1 cellular context compared by ENCODE assay signal in genomic region chr7:149125864-149126661, GRCh38.
TF ChIP-seq lines count a peak whose summit lies in the region.

TSS of gene ZNF425 (minus strand) at chr7:149126324. CDS start at chr7:149126213, 111 bp downstream.

TF ChIP-seq in HepG2, 621 proteins besides CTCF, POLR2A, EP300 and RAD21 (continued from another document and continues in another):
- TF ChIP-seq HCFC1 (IDR thresholded peaks at IDR 0.05; ENCODE audit: low read depth, low read length) = peak; percentile 60; the same call in 1 of the 2 replicates
- TF ChIP-seq ZNF101 (CRISPR knock-in tag; IDR thresholded peaks at IDR 0.05; ENCODE audit: borderline replicate concordance, low read depth) = no peak; the same call in 1 of the 2 replicates
- peak; percentile 33; the same call in 1 of the 2 replicates for TF ChIP-seq ETV6 (CRISPR knock-in tag; conservative IDR thresholded peaks at IDR 0.05)
- TF ChIP-seq NCOR1 (IDR thresholded peaks at IDR 0.05; ENCODE audit: borderline replicate concordance, low read length) = no peak
- peak; percentile 82; the same call in 1 of the 2 replicates for TF ChIP-seq ZBTB7B (CRISPR knock-in tag; IDR thresholded peaks at IDR 0.05)
- TF ChIP-seq CC2D1A (CRISPR knock-in tag; IDR thresholded peaks at IDR 0.05) = peak; percentile 87; the same call in 1 of the 2 replicates
- TF ChIP-seq SIN3A (IDR thresholded peaks at IDR 0.05; ENCODE audit: borderline replicate concordance, low read depth, low read length) = peak; percentile 20; the same call in 1 of the 2 replicates
- peak; percentile 59; the same call in 1 of the 2 replicates for TF ChIP-seq ZNF557 (CRISPR knock-in tag; IDR thresholded peaks at IDR 0.05)
- TF ChIP-seq ZFP36 (IDR thresholded peaks at IDR 0.05; ENCODE audit: borderline replicate concordance, low read depth, low read length, partially characterized antibody) = no peak
- 0 out of 2 replicates have a peak, but pooled peaks have one; percentile 76 for TF ChIP-seq HBP1 (CRISPR knock-in tag; IDR thresholded peaks at IDR 0.05; ENCODE audit: low read depth)
- TF ChIP-seq ZNF740 (CRISPR knock-in tag; IDR thresholded peaks at IDR 0.05) = no peak; the same call in 1 of the 2 replicates
- peak; percentile 99 for TF ChIP-seq ZNF574 (CRISPR knock-in tag; IDR thresholded peaks at IDR 0.05)
- 0 out of 2 replicates have a peak, but pooled peaks have one; percentile 32 for TF ChIP-seq ZNF512B (CRISPR knock-in tag; IDR thresholded peaks at IDR 0.05; ENCODE audit: borderline replicate concordance)
- no peak for TF ChIP-seq CENPX (CRISPR knock-in tag; IDR thresholded peaks at IDR 0.05)
- peak; percentile 50 for TF ChIP-seq ZNF629 (CRISPR knock-in tag; conservative IDR thresholded peaks at IDR 0.05)
- TF ChIP-seq STAT6 (CRISPR knock-in tag; IDR thresholded peaks at IDR 0.05; ENCODE audit: borderline replicate concordance) = no peak; the same call in 1 of the 2 replicates
- no peak for TF ChIP-seq ATF5 (CRISPR knock-in tag; IDR thresholded peaks at IDR 0.05; ENCODE audit: low read depth)
- no peak for TF ChIP-seq SMYD3 (CRISPR knock-in tag; IDR thresholded peaks at IDR 0.05)
- TF ChIP-seq POLR2G (IDR thresholded peaks at IDR 0.05; ENCODE audit: low read depth, low read length) = peak; percentile 99
- no peak for TF ChIP-seq ZNF704 (CRISPR knock-in tag; IDR thresholded peaks at IDR 0.05; ENCODE audit: borderline replicate concordance)
- no peak for TF ChIP-seq ZKSCAN1 (IDR thresholded peaks at IDR 0.05; ENCODE audit: low read length)
- TF ChIP-seq HINFP (CRISPR knock-in tag; IDR thresholded peaks at IDR 0.05; ENCODE audit: low read depth) = peak; percentile 51; the same call in 1 of the 2 replicates
- peak; percentile 90; the same call in 1 of the 2 replicates for TF ChIP-seq MIER3 (CRISPR knock-in tag; IDR thresholded peaks at IDR 0.05; ENCODE audit: borderline replicate concordance)
- TF ChIP-seq E2F5 (CRISPR knock-in tag; conservative IDR thresholded peaks at IDR 0.05) = no peak; the same call in 1 of the 2 replicates
- peak; percentile 99 for TF ChIP-seq ZNF670 (CRISPR knock-in tag; IDR thresholded peaks at IDR 0.05; ENCODE audit: borderline replicate concordance)
- peak; percentile 87 for TF ChIP-seq ZBTB33 (CRISPR knock-in tag; IDR thresholded peaks at IDR 0.05)
- peak; percentile 88 for TF ChIP-seq REL (CRISPR knock-in tag; conservative IDR thresholded peaks at IDR 0.05)
- peak; percentile 89 for TF ChIP-seq POLR2AphosphoS5 (IDR thresholded peaks at IDR 0.05; ENCODE audit: low read depth, low read length)
- TF ChIP-seq MLXIP (CRISPR knock-in tag; IDR thresholded peaks at IDR 0.05; ENCODE audit: borderline replicate concordance) = no peak
- peak; percentile 90; the same call in 1 of the 2 replicates for TF ChIP-seq ZNF331 (CRISPR knock-in tag; IDR thresholded peaks at IDR 0.05)
